Comparison of ENCODE assay signal across 10 cellular contexts in the genomic region with DNA sequence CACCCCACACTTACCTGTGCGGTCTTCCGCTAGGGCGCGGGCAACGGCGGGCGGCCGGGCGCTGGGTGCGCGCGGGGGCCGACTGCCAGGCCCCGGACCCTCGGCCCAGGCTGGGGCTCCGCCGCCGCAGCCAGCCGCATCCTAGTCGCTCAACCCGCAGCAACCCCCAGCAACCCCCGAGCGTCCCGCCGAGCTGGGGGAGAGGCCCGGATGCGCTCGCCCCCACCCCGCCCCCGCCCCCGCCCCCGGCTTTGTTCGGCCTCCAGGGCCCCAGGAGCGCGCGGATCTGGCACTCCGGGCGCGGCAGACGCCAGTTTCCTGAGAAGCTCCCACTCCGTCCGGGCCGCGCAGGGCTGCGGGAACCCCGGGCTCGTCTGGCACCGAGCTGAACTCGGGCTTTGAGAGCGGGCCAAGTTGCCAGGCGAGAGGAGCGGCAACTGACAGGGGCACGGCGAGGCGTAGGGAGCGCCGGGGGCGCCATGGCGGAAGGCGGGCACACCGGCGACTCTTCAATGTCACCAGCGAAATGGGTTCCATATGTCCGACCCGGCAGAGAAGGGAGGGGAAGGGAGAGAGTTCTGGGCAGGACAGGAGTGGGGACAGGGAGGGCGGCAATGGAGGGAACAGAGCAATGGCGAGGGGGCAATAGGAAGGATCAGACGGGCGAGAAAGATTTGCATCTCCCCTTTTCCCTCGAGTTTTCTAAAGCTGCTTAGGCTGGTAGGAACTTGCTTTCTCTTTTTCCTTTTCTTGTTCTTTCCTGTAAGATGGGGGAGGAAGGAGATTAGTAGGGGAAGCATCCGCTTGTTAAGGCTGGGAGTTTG. TPM values are rescaled to one million over a fixed set of nuclear protein-coding genes. Genes with fewer than 3 reads are reported as not detected.
DNase-seq lines count a peak whose midpoint lies in the region; ATAC-seq and TF ChIP-seq lines count a peak whose summit lies in the region.
"Had no signal": no experiment of that assay in that cellular context is flagged by ENCODE, and none has a peak within 500 bp of the region (broad histone marks: within the 10 kb centered on the region; RNA-seq: fewer than 3 reads in every experiment).

No MANE protein-coding gene starts in this region.

- H2BK15ac ChIP-seq in neuronal stem cell (ENCODE audit: low read length), result no peak overlapping the region

- DNase-seq in AG04450 (ENCODE audit: low read depth, low spot score) (no peak), NCI-H1105 treated with DMSO at 0.1 percent for 48 hours (lab: John Stamatoyannopoulos, UW) (peak; percentile 24), fibroblast of mammary gland (ENCODE audit: low read depth) (no peak), neuronal stem cell (ENCODE audit: low spot score) (no peak), DMS153 (lab: John Stamatoyannopoulos, UW) (no peak), 8988T (no peak)
- DNase-seq: activated CD4-positive, alpha-beta T cell treated with anti-CD3 and anti-CD28 coated beads, Interleukin-2, amount 10 ng/mL, durations not matched to agents 7 days and 5 days; dorsolateral prefrontal cortex had no signal

- H4K91ac ChIP-seq in neuronal stem cell (ENCODE audit: low read depth, low read length, poor library complexity), result no peak overlapping the region

- H2BK120ac ChIP-seq in neuronal stem cell (ENCODE audit: low read depth, low read length), result no peak overlapping the region

- peak overlapping the region; percentile 35 for H2AFZ ChIP-seq in neuronal stem cell (ENCODE audit: low read length)

- POLR2A ChIA-PET in AG04450 (lab: Yijun Ruan, JAX), result interaction anchor here (1.1 to 1.4 kb wide), 2 partner anchors 14 to 54 kb away, joined by 3 to 7 read pairs; no protein-coding TSS in a partner anchor

- H3K9me3 ChIP-seq in AG04450 (ENCODE audit: control insufficient read depth, insufficient read depth, low read length) (no peaks in the 10 kb centered on the region), neuronal stem cell (replicated peaks in 1 of 2; ENCODE audit: control insufficient read depth in 2 of 2, insufficient read depth in 1 of 2, low read depth in 1 of 2, low read length in 2 of 2) (peaks cover 0 to 2% of the 10 kb centered on the region in 2 donors)

- no peak overlapping the region for H3K4ac ChIP-seq in neuronal stem cell (ENCODE audit: low read length)

- no peak overlapping the region for H3K18ac ChIP-seq in neuronal stem cell (ENCODE audit: low read length)

- H3K27me3 ChIP-seq in AG04450 (ENCODE audit: control insufficient read depth, insufficient read depth, low read length) (no peaks in the 10 kb centered on the region), neuronal stem cell (ENCODE audit: control insufficient read depth in 3 of 3, insufficient read depth in 3 of 3, low read depth in 1 of 3, low read length in 3 of 3) (peaks cover 64 to 98% (median 98%) of the 10 kb centered on the region in 3 experiments)

- H4K8ac ChIP-seq in neuronal stem cell (ENCODE audit: low read depth, low read length), result no peak overlapping the region

- CTCF ChIA-PET in AG04450 (lab: Charles Lee), result interaction anchor here (1.8 kb wide), 1 partner anchor 213 kb away, joined by 5 read pairs; no protein-coding TSS in a partner anchor

- H2AK5ac ChIP-seq in neuronal stem cell (ENCODE audit: low read depth, low read length), result no peak overlapping the region

- H3K23ac ChIP-seq in neuronal stem cell (ENCODE audit: low read depth, low read length, poor library complexity), result no peak overlapping the region

- no peak overlapping the region for H2BK5ac ChIP-seq in neuronal stem cell (ENCODE audit: low read length)

- no CpG with 5 or more reads among the region's 71 CpGs for WGBS in neuronal stem cell (ENCODE audit: extremely low coverage in 2 of 2, insufficient read length in 2 of 2, insufficient replicate concordance in 1 of 2), 2 donors

- ATAC-seq in GM19023 (IDR thresholded peaks at IDR 0.05; ENCODE audit: unreplicated experiment), result no peak
- ATAC-seq in GM18517 (IDR thresholded peaks at IDR 0.05; ENCODE audit: unreplicated experiment), result no peak

- H3K27ac ChIP-seq in AG04450 (ENCODE audit: low read depth, low read length), result peak overlapping the region; percentile 83
- H3K27ac ChIP-seq in neuronal stem cell (replicated peaks; ENCODE audit: low read length), result no peak overlapping the region
- H3K27ac ChIP-seq: dorsolateral prefrontal cortex had no signal

- no peaks in the 10 kb centered on the region for H3K79me1 ChIP-seq in neuronal stem cell (ENCODE audit: low read depth, low read length)

- no peak overlapping the region for H3K14ac ChIP-seq in neuronal stem cell (ENCODE audit: low read length)

- TF ChIP-seq CTCF in AG04450 (IDR thresholded peaks at IDR 0.05; ENCODE audit: low read depth, low read length) (no peak), fibroblast of mammary gland (conservative IDR thresholded peaks at IDR 0.05; ENCODE audit: control insufficient read depth, insufficient read depth, low read depth, low read length) (no peak)

- no peak overlapping the region for H3K9ac ChIP-seq in neuronal stem cell (ENCODE audit: low read depth, low read length, poor library complexity)

- peak overlapping the region; percentile 65 for H3K4me3 ChIP-seq in AG04450 (ENCODE audit: low read depth, low read length)
- peak overlapping the region; percentile 55 for H3K4me3 ChIP-seq in fibroblast of mammary gland (ENCODE audit: control insufficient read depth, low read depth, low read length)
- no peak overlapping the region for H3K4me3 ChIP-seq in neuronal stem cell (ENCODE audit: low read length in 2 of 2)
- H3K4me3 ChIP-seq: dorsolateral prefrontal cortex had no signal

- H3K4me1 ChIP-seq in neuronal stem cell (ENCODE audit: control insufficient read depth in 2 of 2, insufficient read depth in 1 of 2, low read depth in 1 of 2, low read length in 2 of 2), result no peaks in the 10 kb centered on the region

- H3K36me3 ChIP-seq in neuronal stem cell (replicated peaks in 1 of 2; ENCODE audit: control insufficient read depth in 2 of 2, insufficient read depth in 2 of 2, low read length in 2 of 2), result no peaks in the 10 kb centered on the region

- no peak overlapping the region for H2BK12ac ChIP-seq in neuronal stem cell (ENCODE audit: low read length)

- no peak overlapping the region for H3K4me2 ChIP-seq in neuronal stem cell (ENCODE audit: insufficient read depth, low read length, poor library complexity, severe bottlenecking)

RNA-seq across cellular contexts. Expression of gene HOXB4, which starts 13.7 kb away (rescaled TPM):
- polyA plus RNA-seq in AG04450 (2011; rRNA removed), result 5.8 and 6.1 TPM in 2 replicates
- 8.2 and 9.9 TPM in 2 replicates for polyA minus RNA-seq in AG04450 (2011; rRNA and poly(A)+ RNA removed)
- not detected for polyA plus RNA-seq in neuronal stem cell (2013, experiment 1 of 2)
- polyA plus RNA-seq in neuronal stem cell (2013, experiment 2 of 2), result not detected

RNA-seq across cellular contexts. Expression of gene HOXB2, which starts 19.5 kb away (rescaled TPM):
- 16.3 and 17.9 TPM in 2 replicates for polyA plus RNA-seq in AG04450 (2011; rRNA removed)
- polyA minus RNA-seq in AG04450 (2011; rRNA and poly(A)+ RNA removed), result 7.4 and 10.2 TPM in 2 replicates
- polyA plus RNA-seq in neuronal stem cell (2013, experiment 1 of 2), result not detected
- polyA plus RNA-seq in neuronal stem cell (2013, experiment 2 of 2), result not detected

RNA-seq across cellular contexts. Expression of gene HOXB3, which starts 25.6 kb away (rescaled TPM):
- 28.3 and 33.0 TPM in 2 replicates for polyA plus RNA-seq in AG04450 (2011; rRNA removed)
- 12.3 and 12.5 TPM in 2 replicates for polyA minus RNA-seq in AG04450 (2011; rRNA and poly(A)+ RNA removed)
- polyA plus RNA-seq in neuronal stem cell (2013, experiment 1 of 2), result not detected
- polyA plus RNA-seq in neuronal stem cell (2013, experiment 2 of 2), result not detected

RNA-seq across cellular contexts. Expression of gene HOXB5, which starts 29.2 kb away (rescaled TPM):
- 9.4 and 9.8 TPM in 2 replicates for polyA plus RNA-seq in AG04450 (2011; rRNA removed)
- 4.2 and 4.4 TPM in 2 replicates for polyA minus RNA-seq in AG04450 (2011; rRNA and poly(A)+ RNA removed)
- polyA plus RNA-seq in neuronal stem cell (2013, experiment 1 of 2), result not detected
- polyA plus RNA-seq in neuronal stem cell (2013, experiment 2 of 2), result not detected

RNA-seq across cellular contexts. Expression of gene HOXB1, which starts 33.6 kb away (rescaled TPM):
- not detected in 2 replicates for polyA plus RNA-seq in AG04450 (2011; rRNA removed)
- polyA minus RNA-seq in AG04450 (2011; rRNA and poly(A)+ RNA removed), result not detected in 2 replicates
- not detected for polyA plus RNA-seq in neuronal stem cell (2013, experiment 1 of 2)
- polyA plus RNA-seq in neuronal stem cell (2013, experiment 2 of 2), result not detected

Comparison
In these comparisons a context has a peak if more than half of its experiments do, and no peak if none do; other contexts are left out.
1. H3K4me3 ChIP-seq: peak in AG04450 (single experiment) and fibroblast of mammary gland (single experiment); none in neuronal stem cell (0 of 2).